8 cellular contexts compared by ENCODE assay signal in genomic region chr13:76980075-76980718, GRCh38. TPM values are rescaled to one million over a fixed set of nuclear protein-coding genes. Genes with fewer than 3 reads are reported as not detected.
A peak's percentile ranks its signal among the peaks of the same experiment; 100 is the strongest.
DNase-seq lines count a peak whose midpoint lies in the region; FAIRE-seq and TF ChIP-seq lines count a peak whose summit lies in the region.

No MANE protein-coding gene starts in this region.

- H4K20me1 ChIP-seq in Loucy (ENCODE audit: insufficient read depth, low read length, poor library complexity, severe bottlenecking), result no peaks in the 10 kb centered on the region
- H4K20me1 ChIP-seq in astrocyte (ENCODE audit: insufficient read depth, low read length), result no peaks in the 10 kb centered on the region

- peaks cover 9% of the 10 kb centered on the region for H3K4me1 ChIP-seq in Loucy (ENCODE audit: insufficient read depth, low read length, poor library complexity, severe bottlenecking)
- H3K4me1 ChIP-seq in astrocyte (ENCODE audit: insufficient read depth, low read length), result peaks cover 3% of the 10 kb centered on the region

- H3K27me3 Mint-ChIP-seq in astrocyte (ENCODE audit: low read depth, unreplicated experiment), result peaks cover 23% of the 10 kb centered on the region

- H3K27ac ChIP-seq in astrocyte (ENCODE audit: low read depth, low read length), result no peak overlapping the region

- no peak for TF ChIP-seq POLR2A in H54 (IDR thresholded peaks at IDR 0.05; ENCODE audit: low read depth, low read length)

- H3K9me2 ChIP-seq in Loucy (replicated peaks; ENCODE audit: low read depth, low read length), result no peaks in the 10 kb centered on the region

- H3K36me3 Mint-ChIP-seq in astrocyte (ENCODE audit: low read depth, unreplicated experiment), result no peaks in the 10 kb centered on the region

- peak; percentile 77 for DNase-seq in H54 (ENCODE audit: insufficient read length, low spot score)
- DNase-seq in T-helper 22 cell (ENCODE audit: low read depth), result peak; percentile 57
- peak; percentile 11 for DNase-seq in astrocyte (ENCODE audit: low read depth)
- DNase-seq in iPS DF 4.7 (ENCODE audit: extremely low read depth, low spot score), result peak; percentile 56
- peak; percentile 69 to 86 for DNase-seq in stimulated activated CD4-positive, alpha-beta T cell treated with anti-CD3 and anti-CD28 coated beads, Interleukin-12 subunit alpha, Interleukin-12 subunit beta, amount 100 ng/mL, for 24 hours (ENCODE audit: low read depth in 2 of 2)
- DNase-seq in RCC 7860 (ENCODE audit: low spot score), result no peak

- H3K4me3 Mint-ChIP-seq in astrocyte (ENCODE audit: unreplicated experiment), result no peak overlapping the region

- H3K79me2 ChIP-seq in Loucy (ENCODE audit: insufficient read depth, low read length) (no peaks in the 10 kb centered on the region), astrocyte (ENCODE audit: insufficient read depth, low read length) (no peaks in the 10 kb centered on the region)

- peaks cover 3% of the 10 kb centered on the region for H3K4me1 Mint-ChIP-seq in astrocyte (ENCODE audit: low read depth, unreplicated experiment)

- H3K27me3 ChIP-seq in Loucy (ENCODE audit: insufficient read depth, low read length, poor library complexity, severe bottlenecking) (peaks cover 21% of the 10 kb centered on the region), astrocyte (ENCODE audit: insufficient read depth, low read length) (peaks cover 32% of the 10 kb centered on the region)

- FAIRE-seq in H54 (lab: Jason Lieb, UNC) (no peak), astrocyte (lab: Jason Lieb, UNC) (no peak), RCC 7860 (lab: Jason Lieb, UNC) (no peak)

- TF ChIP-seq CTCF in GM12873 (IDR thresholded peaks at IDR 0.05; ENCODE audit: insufficient read depth, low read depth, low read length, missing control alignments) (peak; percentile 97), Loucy (conservative IDR thresholded peaks at IDR 0.05; ENCODE audit: low read length) (peak; percentile 81), astrocyte (IDR thresholded peaks at IDR 0.05; ENCODE audit: insufficient read depth, low read depth, low read length) (peak; percentile 68)

- no peaks in the 10 kb centered on the region for H3K36me3 ChIP-seq in Loucy (ENCODE audit: insufficient read depth, low read length)
- H3K36me3 ChIP-seq in astrocyte (ENCODE audit: insufficient read depth, low read length), result no peaks in the 10 kb centered on the region

- H3K4me2 ChIP-seq in Loucy (ENCODE audit: low read depth, low read length, poor library complexity, severe bottlenecking) (peak overlapping the region; percentile 50), astrocyte (ENCODE audit: low read length) (peak overlapping the region; percentile 70)

- no peaks in the 10 kb centered on the region for H3K9me3 ChIP-seq in Loucy (ENCODE audit: insufficient read depth, low read depth, low read length)
- no peaks in the 10 kb centered on the region for H3K9me3 ChIP-seq in astrocyte (ENCODE audit: insufficient read depth, low read depth, low read length)

- H3K9me3 Mint-ChIP-seq in astrocyte (ENCODE audit: unreplicated experiment), result no peaks in the 10 kb centered on the region

- H3K4me3 ChIP-seq in Loucy (ENCODE audit: low read length, poor library complexity, severe bottlenecking) (peak overlapping the region; percentile 47), astrocyte (ENCODE audit: insufficient read depth, low read depth, low read length) (no peak overlapping the region)

- no peak overlapping the region for H3K27ac Mint-ChIP-seq in astrocyte (ENCODE audit: unreplicated experiment)

- H3F3A ChIP-seq in Loucy (ENCODE audit: low read depth), result no peaks in the 10 kb centered on the region

- no peak overlapping the region for H3K9ac ChIP-seq in Loucy (ENCODE audit: low read depth, low read length, poor library complexity, severe bottlenecking)
- H3K9ac ChIP-seq in astrocyte (ENCODE audit: low read length), result no peak overlapping the region

- H2AFZ ChIP-seq in Loucy (ENCODE audit: low read length), result no peak overlapping the region
- peak overlapping the region; percentile 42 for H2AFZ ChIP-seq in astrocyte (ENCODE audit: low read depth, low read length)

RNA-seq across cellular contexts. Expression of gene CLN5, which starts 11.7 kb away (rescaled TPM):
- total RNA-seq in astrocyte, result 32.9 and 35.8 TPM in 2 replicates

RNA-seq across cellular contexts. Expression of gene ACOD1, which starts 31.9 kb away (rescaled TPM):
- total RNA-seq in astrocyte, result not detected in 2 replicates

RNA-seq across cellular contexts. Expression of gene FBXL3, which starts 46.8 kb away (rescaled TPM):
- total RNA-seq in astrocyte, result 36.0 and 37.2 TPM in 2 replicates
